Comparison of ENCODE assay signal across 5 cellular contexts in genomic region chr20:59690976-59691375, GRCh38.
"Had no signal": no experiment of that assay in that cellular context is flagged by ENCODE, and none has a peak within 500 bp of the region (broad histone marks: within the 10 kb centered on the region; RNA-seq: fewer than 3 reads in every experiment).

No MANE protein-coding gene starts in this region.

- ATAC-seq: GM23338, K562 had no signal

- H3K4me2 ChIP-seq: GM23338 had no signal

- H3K4me3 ChIP-seq: GM23338, K562 had no signal

- DNase-seq: H9, HCEC 1CT, IMR-90 had no signal
